Comparison of ENCODE assay signal across 14 cellular contexts in genomic region chr4:27011401-27011800, GRCh38.
"Had no signal": no experiment of that assay in that cellular context is flagged by ENCODE, and none has a peak within 500 bp of the region (broad histone marks: within the 10 kb centered on the region; RNA-seq: fewer than 3 reads in every experiment).

No MANE protein-coding gene starts in this region.

- H3K4me3 Mint-ChIP-seq: activated naive CD4-positive, alpha-beta T cell treated with anti-CD3 and anti-CD28 coated beads, Interleukin-2, amount 50 U/mL, for 24 hours; effector memory CD8-positive, alpha-beta T cell; neural crest cell; stimulated activated naive CD8-positive, alpha-beta T cell treated with anti-CD3 and anti-CD28 coated beads, Interleukin-15, amount 100 ng/mL, for 72 hours had no signal

- H3K4me1 ChIP-seq: uterus had no signal

- H3K36me3 ChIP-seq: uterus had no signal

- H3K27ac Mint-ChIP-seq: activated naive CD4-positive, alpha-beta T cell treated with anti-CD3 and anti-CD28 coated beads, Interleukin-2, amount 50 U/mL, for 24 hours; stimulated activated naive CD8-positive, alpha-beta T cell treated with anti-CD3 and anti-CD28 coated beads, Interleukin-15, amount 100 ng/mL, for 72 hours had no signal

- H3K9me3 Mint-ChIP-seq: activated naive CD4-positive, alpha-beta T cell treated with anti-CD3 and anti-CD28 coated beads, Interleukin-2, amount 50 U/mL, for 24 hours; effector memory CD8-positive, alpha-beta T cell; neural crest cell; stimulated activated naive CD8-positive, alpha-beta T cell treated with anti-CD3 and anti-CD28 coated beads, Interleukin-15, amount 100 ng/mL, for 72 hours had no signal

- H3K4me3 ChIP-seq: coronary artery, testis, uterus had no signal

- H3K27me3 ChIP-seq: testis, uterus had no signal

- H3K9me3 ChIP-seq: testis had no signal

- ATAC-seq: effector memory CD8-positive, alpha-beta T cell; stimulated activated naive CD8-positive, alpha-beta T cell treated with anti-CD3 and anti-CD28 coated beads, Interleukin-15, amount 100 ng/mL, for 72 hours had no signal

- H3K27ac ChIP-seq: coronary artery, testis, uterus had no signal

- H3K4me1 Mint-ChIP-seq: neural crest cell had no signal

- H3K27me3 Mint-ChIP-seq: activated naive CD4-positive, alpha-beta T cell treated with anti-CD3 and anti-CD28 coated beads, Interleukin-2, amount 50 U/mL, for 24 hours; effector memory CD8-positive, alpha-beta T cell; stimulated activated naive CD8-positive, alpha-beta T cell treated with anti-CD3 and anti-CD28 coated beads, Interleukin-15, amount 100 ng/mL, for 72 hours had no signal

- DNase-seq: activated CD4-positive, alpha-beta T cell treated with anti-CD3 and anti-CD28 coated beads, Interleukin-2, amount 50 U/mL, for 1 hour; activated CD4-positive, CD25-positive, alpha-beta regulatory T cell; activated effector memory CD4-positive, alpha-beta T cell treated with Interleukin-2 at 50 U/mL for 16 hours; central memory CD4-positive, alpha-beta T cell; effector memory CD8-positive, alpha-beta T cell; mesenchymal stem cell; stimulated activated CD4-positive, alpha-beta T cell treated with anti-CD3 and anti-CD28 coated beads, Interleukin-4, amount 100 ng/mL, for 1 hour; stimulated activated CD8-positive, alpha-beta memory T cell treated with anti-CD3 and anti-CD28 coated beads, Interleukin-4, amount 100 ng/mL, for 48 hours; stimulated activated naive CD8-positive, alpha-beta T cell treated with anti-CD3 and anti-CD28 coated beads, Interleukin-15, amount 100 ng/mL, for 72 hours; testis; uterus had no signal
